ENCODE assay signal across 1 cellular context in genomic region chr2:238685713-238686112, GRCh38.
TF ChIP-seq lines count a peak whose summit lies in the region.

No MANE protein-coding gene starts in this region.

TF ChIP-seq in IMR-90, 13 proteins besides CTCF, POLR2A, EP300 and RAD21 (continued from another document):
- TF ChIP-seq RCOR1 (IDR thresholded peaks at IDR 0.05; ENCODE audit: insufficient replicate concordance, low read length) (no peak), CHD1 (IDR thresholded peaks at IDR 0.05; ENCODE audit: low read depth, low read length) (no peak), NFE2L2 (IDR thresholded peaks at IDR 0.05; ENCODE audit: low read depth, low read length) (no peak), CEBPB (IDR thresholded peaks at IDR 0.05; ENCODE audit: low read depth, low read length) (no peak), ELK1 (IDR thresholded peaks at IDR 0.05; ENCODE audit: borderline replicate concordance, low read depth, low read length) (no peak), FOS (IDR thresholded peaks at IDR 0.05; ENCODE audit: low read depth, low read length) (no peak)
